ENCODE assay signal across 11 cellular contexts in genomic region chr2:233418052-233418760, GRCh38.
A peak's percentile ranks its signal among the peaks of the same experiment; 100 is the strongest.
DNase-seq lines count a peak whose midpoint lies in the region; ATAC-seq, FAIRE-seq and TF ChIP-seq lines count a peak whose summit lies in the region.
"Had no signal": no experiment of that assay in that cellular context is flagged by ENCODE, and none has a peak within 500 bp of the region (broad histone marks: within the 10 kb centered on the region; RNA-seq: fewer than 3 reads in every experiment).

No MANE protein-coding gene starts in this region.

- peak overlapping the region; percentile 46 to 59 for H3K4me3 ChIP-seq in right atrium auricular region
- peak overlapping the region; percentile 30 for H3K4me3 ChIP-seq in mononuclear cell (ENCODE audit: low read length)
- H3K4me3 ChIP-seq in upper lobe of right lung: no peak overlapping the region
- no peak overlapping the region for H3K4me3 ChIP-seq in uterus
- H3K4me3 ChIP-seq in H7 (ENCODE audit: insufficient read depth, low read depth, low read length): no peak overlapping the region

- H3K27ac ChIP-seq in right atrium auricular region (peak overlapping the region; percentile 79 to 93), upper lobe of right lung (peak overlapping the region; percentile 55), uterus (peak overlapping the region in 1 of 2 donors; percentile 40)

- no peak for TF ChIP-seq CTCF in right atrium auricular region (IDR thresholded peaks at IDR 0.05)
- no peak for TF ChIP-seq CTCF in upper lobe of right lung (IDR thresholded peaks at IDR 0.05)
- TF ChIP-seq CTCF in uterus (IDR thresholded peaks at IDR 0.05): no peak

- no peak for FAIRE-seq in urothelium cell line (lab: Jason Lieb, UNC)

- no peaks in the 10 kb centered on the region for H3K9me3 ChIP-seq in right atrium auricular region
- H3K9me3 ChIP-seq in mononuclear cell (ENCODE audit: low read depth, low read length): no peaks in the 10 kb centered on the region
- no peaks in the 10 kb centered on the region for H3K9me3 ChIP-seq in upper lobe of right lung
- no peaks in the 10 kb centered on the region for H3K9me3 ChIP-seq in uterus

- H3K36me3 Mint-ChIP-seq in activated T-cell treated with anti-CD3 and anti-CD28 coated beads, Interleukin-2, amount 50 U/mL, for 72 hours (ENCODE audit: insufficient read depth in 2 of 2): peaks cover 4 to 12% of the 10 kb centered on the region in 2 donors

- no peak for ATAC-seq in activated T-cell treated with anti-CD3 and anti-CD28 coated beads, Interleukin-2, amount 50 U/mL, for 72 hours (replicated peaks in 1 of 2)
- ATAC-seq in upper lobe of right lung: no peak

- H3K4me3 Mint-ChIP-seq in activated T-cell treated with anti-CD3 and anti-CD28 coated beads, Interleukin-2, amount 50 U/mL, for 72 hours: peak overlapping the region; percentile 62 to 84

- no peak for TF ChIP-seq POLR2A in uterus (IDR thresholded peaks at IDR 0.05)

- H3K27me3 Mint-ChIP-seq in activated T-cell treated with anti-CD3 and anti-CD28 coated beads, Interleukin-2, amount 50 U/mL, for 72 hours (ENCODE audit: low read depth): no peaks in the 10 kb centered on the region

- H3K4me1 ChIP-seq in right atrium auricular region: peaks cover 0 to 72% of the 10 kb centered on the region in 2 donors
- H3K4me1 ChIP-seq in mononuclear cell (ENCODE audit: insufficient read depth, low read length): peaks cover 93% of the 10 kb centered on the region
- peaks cover 51% of the 10 kb centered on the region for H3K4me1 ChIP-seq in upper lobe of right lung
- H3K4me1 ChIP-seq in uterus: peaks cover 0 to 10% of the 10 kb centered on the region in 2 donors

- H3K36me3 ChIP-seq in right atrium auricular region (no peaks in the 10 kb centered on the region), upper lobe of right lung (no peaks in the 10 kb centered on the region), uterus (no peaks in the 10 kb centered on the region), H7 (replicated peaks; ENCODE audit: control insufficient read depth, insufficient read depth, low read length) (no peaks in the 10 kb centered on the region)

- DNase-seq in right atrium auricular region (ENCODE audit: low spot score): peak; percentile 11
- no peak for DNase-seq in cardiac septum (ENCODE audit: low spot score)
- no peak for DNase-seq in activated T-cell treated with anti-CD3 and anti-CD28 coated beads, Interleukin-2, amount 50 U/mL, for 72 hours
- no peak for DNase-seq in upper lobe of right lung
- DNase-seq in uterus: no peak
- no peak for DNase-seq in H7
- DNase-seq in urothelium cell line (ENCODE audit: low spot score): no peak
- DNase-seq: C1 segment of cervical spinal cord, NCI-H1694 had no signal

- no peaks in the 10 kb centered on the region for H3K9me3 Mint-ChIP-seq in activated T-cell treated with anti-CD3 and anti-CD28 coated beads, Interleukin-2, amount 50 U/mL, for 72 hours

- H3K27ac Mint-ChIP-seq in activated T-cell treated with anti-CD3 and anti-CD28 coated beads, Interleukin-2, amount 50 U/mL, for 72 hours: peak overlapping the region; percentile 7

- peaks cover 98% of the 10 kb centered on the region for H3K4me1 Mint-ChIP-seq in activated T-cell treated with anti-CD3 and anti-CD28 coated beads, Interleukin-2, amount 50 U/mL, for 72 hours (ENCODE audit: low read depth)

- H3K27me3 ChIP-seq in right atrium auricular region (no peaks in the 10 kb centered on the region), mononuclear cell (ENCODE audit: insufficient read depth, low read length) (no peaks in the 10 kb centered on the region), upper lobe of right lung (no peaks in the 10 kb centered on the region), uterus (no peaks in the 10 kb centered on the region), H7 (ENCODE audit: control insufficient read depth, insufficient read depth, low read length) (no peaks in the 10 kb centered on the region)
- H3K27me3 ChIP-seq: dorsolateral prefrontal cortex had no signal

- intact Hi-C loops in cardiac septum (cut with DNase I): no loop called here
- intact Hi-C loops in upper lobe of right lung (cut with DNase I): no loop called here
- intact Hi-C loops in uterus (cut with DNase I; ENCODE audit: low total_unique reads): no loop called here

Comparison
In these comparisons a context has a peak if more than half of its experiments do, and no peak if none do; other contexts are left out.
1. H3K4me3 ChIP-seq: peak in right atrium auricular region (2 of 2) and mononuclear cell (single experiment); none in upper lobe of right lung (single experiment), uterus (0 of 2) and H7 (single experiment).